13 cellular contexts compared by ENCODE assay signal in the genomic region with DNA sequence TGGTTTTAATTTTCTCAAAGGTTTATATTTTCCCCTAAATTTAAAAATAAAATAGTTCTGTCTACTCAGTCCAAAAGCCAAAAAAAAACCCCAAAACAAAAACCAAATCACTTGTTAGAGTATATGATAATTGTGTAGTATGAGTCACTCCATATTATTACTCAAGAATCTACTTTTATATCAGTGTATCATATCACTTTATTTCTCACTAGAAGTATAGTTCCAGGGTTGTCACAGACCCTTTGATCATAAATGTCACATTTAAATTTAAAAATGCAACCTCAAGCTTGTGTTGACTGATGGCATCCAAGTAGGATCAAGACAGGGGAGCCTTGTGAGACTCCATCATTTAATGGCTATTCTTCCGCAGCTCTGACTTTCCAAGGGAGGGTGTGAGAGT.
A peak's percentile ranks its signal among the peaks of the same experiment; 100 is the strongest.
DNase-seq lines count a peak whose midpoint lies in the region; ATAC-seq and TF ChIP-seq lines count a peak whose summit lies in the region.
"Had no signal": no experiment of that assay in that cellular context is flagged by ENCODE, and none has a peak within 500 bp of the region (broad histone marks: within the 10 kb centered on the region; RNA-seq: fewer than 3 reads in every experiment).

No MANE protein-coding gene starts in this region.

- peaks cover 14% of the 10 kb centered on the region for H3K27me3 Mint-ChIP-seq in activated T-cell treated with anti-CD3 and anti-CD28 coated beads, Interleukin-2, amount 50 U/mL, for 4 hours (ENCODE audit: low read depth)
- H3K27me3 Mint-ChIP-seq in activated T-helper 17 cell treated with anti-CD3 and anti-CD28 coated beads, Interleukin-2, amount 50 U/mL, for 72 hours = peaks cover 18% of the 10 kb centered on the region

- peak; percentile 58 to 67 for ATAC-seq in activated T-cell treated with anti-CD3 and anti-CD28 coated beads, Interleukin-2, amount 50 U/mL, for 4 hours
- peak; percentile 28 for ATAC-seq in activated T-helper 17 cell treated with anti-CD3 and anti-CD28 coated beads, Interleukin-2, amount 50 U/mL, for 72 hours (replicated peaks)
- no peak for ATAC-seq in lower lobe of right lung
- ATAC-seq in upper lobe of left lung (ENCODE audit: low FRiP score in 2 of 2) = no peak

- WGBS in upper lobe of left lung, 2 donors = 93 to 96% methylated on average over 1 of the region's 1 CpG

- no peak for TF ChIP-seq EP300 in upper lobe of left lung (IDR thresholded peaks at IDR 0.05)

- H3K4me3 Mint-ChIP-seq in activated T-cell treated with anti-CD3 and anti-CD28 coated beads, Interleukin-2, amount 50 U/mL, for 4 hours = no peak overlapping the region
- no peak overlapping the region for H3K4me3 Mint-ChIP-seq in activated T-helper 17 cell treated with anti-CD3 and anti-CD28 coated beads, Interleukin-2, amount 50 U/mL, for 72 hours
- H3K4me3 Mint-ChIP-seq: B cell; CD4-positive, alpha-beta memory T cell had no signal

- H3K27ac Mint-ChIP-seq in activated T-helper 17 cell treated with anti-CD3 and anti-CD28 coated beads, Interleukin-2, amount 50 U/mL, for 72 hours = no peak overlapping the region
- H3K27ac Mint-ChIP-seq: B cell; CD4-positive, alpha-beta memory T cell had no signal

- no peak overlapping the region for H3K4me3 ChIP-seq in lower lobe of right lung
- H3K4me3 ChIP-seq in upper lobe of left lung = no peak overlapping the region
- H3K4me3 ChIP-seq: GM23248 had no signal

- H3K9me3 ChIP-seq in lower lobe of right lung (no peaks in the 10 kb centered on the region), upper lobe of left lung (no peaks in the 10 kb centered on the region)

- no peaks in the 10 kb centered on the region for H3K36me3 Mint-ChIP-seq in activated T-cell treated with anti-CD3 and anti-CD28 coated beads, Interleukin-2, amount 50 U/mL, for 4 hours (ENCODE audit: insufficient read depth)
- no peaks in the 10 kb centered on the region for H3K36me3 Mint-ChIP-seq in activated T-helper 17 cell treated with anti-CD3 and anti-CD28 coated beads, Interleukin-2, amount 50 U/mL, for 72 hours (ENCODE audit: low read depth)
- H3K36me3 Mint-ChIP-seq: CD4-positive, alpha-beta memory T cell had no signal

- peak overlapping the region; percentile 43 for H3K27ac ChIP-seq in lower lobe of right lung
- H3K27ac ChIP-seq in upper lobe of left lung = peak overlapping the region; percentile 18 to 81 (median 54)
- H3K27ac ChIP-seq: C4-2B, GM23248, HL-60 had no signal

- TF ChIP-seq POLR2A in upper lobe of left lung (IDR thresholded peaks at IDR 0.05) (no peak), erythroblast (IDR thresholded peaks at IDR 0.05; ENCODE audit: low read length) (no peak)

- intact Hi-C loops in lower lobe of right lung (cut with DNase I) = no loop called here

- no peaks in the 10 kb centered on the region for H3K4me1 Mint-ChIP-seq in activated T-cell treated with anti-CD3 and anti-CD28 coated beads, Interleukin-2, amount 50 U/mL, for 4 hours (ENCODE audit: low read depth)
- H3K4me1 Mint-ChIP-seq in activated T-helper 17 cell treated with anti-CD3 and anti-CD28 coated beads, Interleukin-2, amount 50 U/mL, for 72 hours = no peaks in the 10 kb centered on the region

- H3K27me3 ChIP-seq in lower lobe of right lung (ENCODE audit: low read depth) (no peaks in the 10 kb centered on the region), upper lobe of left lung (no peaks in the 10 kb centered on the region)

- TF ChIP-seq CTCF in lower lobe of right lung (IDR thresholded peaks at IDR 0.05) (no peak), upper lobe of left lung (IDR thresholded peaks at IDR 0.05) (no peak)

- H3K36me3 ChIP-seq in lower lobe of right lung = peaks cover 26% of the 10 kb centered on the region
- peaks cover 0 to 45% (median 8%) of the 10 kb centered on the region in 4 donors for H3K36me3 ChIP-seq in upper lobe of left lung

- peaks cover 40% of the 10 kb centered on the region for H3K4me1 ChIP-seq in lower lobe of right lung
- peaks cover 15 to 62% (median 40%) of the 10 kb centered on the region in 4 donors for H3K4me1 ChIP-seq in upper lobe of left lung

- no peak for DNase-seq in activated T-cell treated with anti-CD3 and anti-CD28 coated beads, Interleukin-2, amount 50 U/mL, for 4 hours
- no peak for DNase-seq in activated T-cell treated with anti-CD3 and anti-CD28 coated beads for 4 hours
- no peak for DNase-seq in lower lobe of right lung
- no peak for DNase-seq in upper lobe of left lung
- DNase-seq in erythroblast (lab: John Stamatoyannopoulos, UW) = no peak
- DNase-seq in C1 segment of cervical spinal cord (lab: John Stamatoyannopoulos, UW) = no peak
- DNase-seq: CD4-positive, alpha-beta memory T cell; DMS79; GM23248 had no signal

- no peaks in the 10 kb centered on the region for H3K9me3 Mint-ChIP-seq in activated T-cell treated with anti-CD3 and anti-CD28 coated beads, Interleukin-2, amount 50 U/mL, for 4 hours
- no peaks in the 10 kb centered on the region for H3K9me3 Mint-ChIP-seq in activated T-helper 17 cell treated with anti-CD3 and anti-CD28 coated beads, Interleukin-2, amount 50 U/mL, for 72 hours
- H3K9me3 Mint-ChIP-seq: CD4-positive, alpha-beta memory T cell had no signal

Comparison
In these comparisons a context has a peak if more than half of its experiments do, and no peak if none do; other contexts are left out.
1. ATAC-seq: peak in activated T-cell treated with anti-CD3 and anti-CD28 coated beads, Interleukin-2, amount 50 U/mL, for 4 hours (2 of 2) and activated T-helper 17 cell treated with anti-CD3 and anti-CD28 coated beads, Interleukin-2, amount 50 U/mL, for 72 hours (single experiment); none in lower lobe of right lung (0 of 2) and upper lobe of left lung (0 of 2).